19 cellular contexts compared by ENCODE assay signal in genomic region chr9:126229501-126229900, GRCh38.
"Had no signal": no experiment of that assay in that cellular context is flagged by ENCODE, and none has a peak within 500 bp of the region (broad histone marks: within the 10 kb centered on the region; RNA-seq: fewer than 3 reads in every experiment).

No MANE protein-coding gene starts in this region.

- H3K4me3 Mint-ChIP-seq: activated B cell treated with CpG ODN at 0.5 μM for 24 hours; activated CD4-positive, alpha-beta memory T cell treated with anti-CD3 and anti-CD28 coated beads for 36 hours; activated CD4-positive, alpha-beta T cell treated with anti-CD3 and anti-CD28 coated beads, Interleukin-2, amount 10 ng/mL, durations not matched to agents 24 days and 14 days; activated naive CD4-positive, alpha-beta T cell treated with anti-CD3 and anti-CD28 coated beads for 36 hours; activated naive CD8-positive, alpha-beta T cell treated with anti-CD3 and anti-CD28 coated beads for 36 hours; activated T-cell treated with anti-CD3 and anti-CD28 coated beads, Interleukin-2, amount 50 U/mL, for 4 hours; activated T-cell treated with anti-CD3 and anti-CD28 coated beads, Interleukin-2, amount 50 U/mL, for 72 hours; activated T-helper 1 cell treated with anti-CD3 and anti-CD28 coated beads, Interleukin-12 subunit alpha, Interleukin-12 subunit beta, Interleukin-2, Interleukin-4 antibody, amounts not matched to agents 30 ng/mL and 10 ng/mL and 1 ng/mL, durations not matched to agents 14 hours and 24 hours and 36 hours; activated T-helper 17 cell treated with anti-CD3 and anti-CD28 coated beads, Interleukin-2, amount 50 U/mL, for 72 hours; central memory CD8-positive, alpha-beta T cell; T-cell; T-helper 17 cell had no signal

- H3K36me3 ChIP-seq: adrenal gland, brain microvascular endothelial cell, breast epithelium had no signal

- H3K36me3 Mint-ChIP-seq: activated CD4-positive, alpha-beta memory T cell treated with anti-CD3 and anti-CD28 coated beads for 36 hours; activated naive CD4-positive, alpha-beta T cell treated with anti-CD3 and anti-CD28 coated beads, Interleukin-2, amount 50 U/mL, for 72 hours; activated naive CD8-positive, alpha-beta T cell treated with anti-CD3 and anti-CD28 coated beads for 36 hours; T-cell had no signal

- H3K9me3 ChIP-seq: adrenal gland, body of pancreas, breast epithelium had no signal

- H3K27me3 ChIP-seq: adrenal gland, body of pancreas, brain microvascular endothelial cell had no signal

- H3K27ac ChIP-seq: adrenal gland, body of pancreas, brain microvascular endothelial cell, breast epithelium, VCaP had no signal

- H3K4me3 ChIP-seq: adrenal gland, body of pancreas, breast epithelium had no signal

- DNase-seq: T1000 had no signal

- H3K27ac Mint-ChIP-seq: activated B cell treated with CpG ODN at 0.5 μM for 24 hours; activated CD4-positive, alpha-beta memory T cell treated with anti-CD3 and anti-CD28 coated beads for 36 hours; activated CD4-positive, alpha-beta T cell treated with anti-CD3 and anti-CD28 coated beads, Interleukin-2, amount 10 ng/mL, durations not matched to agents 24 days and 14 days; activated naive CD4-positive, alpha-beta T cell treated with anti-CD3 and anti-CD28 coated beads for 36 hours; activated naive CD4-positive, alpha-beta T cell treated with anti-CD3 and anti-CD28 coated beads, Interleukin-2, amount 50 U/mL, for 72 hours; activated naive CD8-positive, alpha-beta T cell treated with anti-CD3 and anti-CD28 coated beads for 36 hours; activated T-cell treated with anti-CD3 and anti-CD28 coated beads, Interleukin-2, amount 50 U/mL, for 72 hours; activated T-helper 1 cell treated with anti-CD3 and anti-CD28 coated beads, Interleukin-12 subunit alpha, Interleukin-12 subunit beta, Interleukin-2, Interleukin-4 antibody, amounts not matched to agents 30 ng/mL and 10 ng/mL and 1 ng/mL, durations not matched to agents 14 hours and 24 hours and 36 hours; activated T-helper 17 cell treated with anti-CD3 and anti-CD28 coated beads, Interleukin-2, amount 50 U/mL, for 72 hours; T-cell; T-helper 17 cell had no signal

- H3K9me3 Mint-ChIP-seq: activated B cell treated with CpG ODN at 0.5 μM for 24 hours; activated CD4-positive, alpha-beta memory T cell treated with anti-CD3 and anti-CD28 coated beads for 36 hours; activated CD4-positive, alpha-beta T cell treated with anti-CD3 and anti-CD28 coated beads, Interleukin-2, amount 10 ng/mL, durations not matched to agents 24 days and 14 days; activated naive CD4-positive, alpha-beta T cell treated with anti-CD3 and anti-CD28 coated beads for 36 hours; activated naive CD4-positive, alpha-beta T cell treated with anti-CD3 and anti-CD28 coated beads, Interleukin-2, amount 50 U/mL, for 72 hours; activated naive CD8-positive, alpha-beta T cell treated with anti-CD3 and anti-CD28 coated beads for 36 hours; activated T-cell treated with anti-CD3 and anti-CD28 coated beads, Interleukin-2, amount 50 U/mL, for 4 hours; activated T-cell treated with anti-CD3 and anti-CD28 coated beads, Interleukin-2, amount 50 U/mL, for 72 hours; activated T-helper 1 cell treated with anti-CD3 and anti-CD28 coated beads, Interleukin-12 subunit alpha, Interleukin-12 subunit beta, Interleukin-2, Interleukin-4 antibody, amounts not matched to agents 30 ng/mL and 10 ng/mL and 1 ng/mL, durations not matched to agents 14 hours and 24 hours and 36 hours; activated T-helper 17 cell treated with anti-CD3 and anti-CD28 coated beads, Interleukin-2, amount 50 U/mL, for 72 hours; central memory CD8-positive, alpha-beta T cell; T-cell had no signal

- H3K4me1 ChIP-seq: adrenal gland, body of pancreas, breast epithelium had no signal
